Comparison of ENCODE assay signal across 24 cellular contexts in genomic region chr1:179341943-179342547, GRCh38. TPM values are rescaled to one million over a fixed set of nuclear protein-coding genes. Genes with fewer than 3 reads are reported as not detected.
"Had no signal": no experiment of that assay in that cellular context is flagged by ENCODE, and none has a peak within 500 bp of the region (broad histone marks: within the 10 kb centered on the region; RNA-seq: fewer than 3 reads in every experiment).

No MANE protein-coding gene starts in this region.

- DNase-seq: Karpas-422, KBM-7, MG63, NCI-H1092, NCI-H1105 treated with DMSO at 0.1 percent for 48 hours, NCI-H1417 treated with DMSO at 0.1 percent for 48 hours, NCI-H146, NCI-H1694 treated with DMSO at 0.1 percent for 48 hours, NCI-H1930, NCI-H2081, NCI-H2171, NCI-H226, NCI-H446, NCI-H510A, NCI-H524 treated with DMSO at 0.1 percent for 48 hours, NCI-H69, NCI-H774, Right ventricle myocardium superior, RPMI8226, SIG-M5 had no signal

- FAIRE-seq: RCC 7860 had no signal

- H3K4me3 ChIP-seq: MG63, SJSA1, SK-N-MC had no signal

- H3K27me3 ChIP-seq: MG63, SJSA1 had no signal

- H3K27ac ChIP-seq: SJSA1, SK-N-MC had no signal

- H3K9me3 ChIP-seq: MG63, SJSA1 had no signal

- H3K9me3 Mint-ChIP-seq: IgD-negative memory B cell had no signal

- H3K27me3 Mint-ChIP-seq: IgD-negative memory B cell had no signal

- H3K4me1 ChIP-seq: SJSA1 had no signal

- H3K27ac Mint-ChIP-seq: IgD-negative memory B cell had no signal

- H3K4me3 Mint-ChIP-seq: IgD-negative memory B cell had no signal

RNA-seq across cellular contexts. Expression of gene AXDND1, which starts 23.7 kb away (rescaled TPM):
- total RNA-seq: Right ventricle myocardium superior had no signal
- polyA plus RNA-seq: IgD-negative memory B cell had no signal
